1 cellular context compared by ENCODE assay signal in the genomic region with DNA sequence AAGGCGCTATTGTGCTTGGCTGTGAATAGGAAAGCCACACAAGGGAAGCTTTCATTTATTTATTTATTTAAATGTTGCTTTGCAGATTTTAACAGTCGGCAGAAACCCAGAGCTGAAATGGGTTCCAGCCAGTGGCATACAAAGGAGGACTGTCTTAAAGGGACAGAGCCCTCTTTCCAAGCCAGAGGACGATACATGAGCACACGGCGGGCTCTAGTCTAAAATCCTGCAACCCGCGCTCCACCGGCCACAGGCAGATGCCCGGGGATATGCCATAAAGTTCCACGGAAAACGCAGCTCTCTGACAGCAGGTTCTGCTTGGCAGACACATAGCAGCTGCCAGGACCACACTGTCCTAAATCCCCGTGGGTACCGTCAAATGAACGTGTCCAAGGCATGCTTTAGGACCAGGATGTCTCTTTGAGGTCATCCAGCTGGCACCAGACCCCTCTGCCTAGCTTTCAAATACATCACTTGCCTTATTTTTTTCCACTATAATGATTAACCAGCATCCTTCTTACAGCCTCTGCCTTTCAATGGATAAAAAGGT.
TF ChIP-seq lines count a peak whose summit lies in the region.

No MANE protein-coding gene starts in this region.

TF ChIP-seq in IMR-90, 13 proteins besides CTCF, POLR2A, EP300 and RAD21 (continued from another document):
- TF ChIP-seq, protein P1, sequence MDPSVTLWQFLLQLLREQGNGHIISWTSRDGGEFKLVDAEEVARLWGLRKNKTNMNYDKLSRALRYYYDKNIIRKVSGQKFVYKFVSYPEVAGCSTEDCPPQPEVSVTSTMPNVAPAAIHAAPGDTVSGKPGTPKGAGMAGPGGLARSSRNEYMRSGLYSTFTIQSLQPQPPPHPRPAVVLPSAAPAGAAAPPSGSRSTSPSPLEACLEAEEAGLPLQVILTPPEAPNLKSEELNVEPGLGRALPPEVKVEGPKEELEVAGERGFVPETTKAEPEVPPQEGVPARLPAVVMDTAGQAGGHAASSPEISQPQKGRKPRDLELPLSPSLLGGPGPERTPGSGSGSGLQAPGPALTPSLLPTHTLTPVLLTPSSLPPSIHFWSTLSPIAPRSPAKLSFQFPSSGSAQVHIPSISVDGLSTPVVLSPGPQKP (IDR thresholded peaks at IDR 0.05; ENCODE audit: borderline replicate concordance, low read depth, low read length): no peak
- TF ChIP-seq RFX5 (IDR thresholded peaks at IDR 0.05; ENCODE audit: low read depth, low read length): no peak
- TF ChIP-seq MAFK (IDR thresholded peaks at IDR 0.05; ENCODE audit: low read depth, low read length): no peak
